Comparison of ENCODE assay signal across 1 cellular context in genomic region chrX:139931646-139932076, GRCh38.
TF ChIP-seq lines count a peak whose summit lies in the region.

No MANE protein-coding gene starts in this region.

TF ChIP-seq in SK-N-SH, 30 proteins besides CTCF, POLR2A, EP300 and RAD21 (continued from another document):
- no peak for TF ChIP-seq RXRA (IDR thresholded peaks at IDR 0.05; ENCODE audit: borderline replicate concordance, low read depth)
- TF ChIP-seq ZBTB33 (IDR thresholded peaks at IDR 0.05; ENCODE audit: borderline replicate concordance, low read depth), result no peak
- TF ChIP-seq RFX5 (IDR thresholded peaks at IDR 0.05; ENCODE audit: low read length), result no peak
- no peak for TF ChIP-seq PBX3 (IDR thresholded peaks at IDR 0.05)
- no peak for TF ChIP-seq USF2 (IDR thresholded peaks at IDR 0.05; ENCODE audit: borderline replicate concordance, low read depth, low read length)
- TF ChIP-seq SIN3A (IDR thresholded peaks at IDR 0.05; ENCODE audit: borderline replicate concordance, low read depth, low read length), result no peak
- TF ChIP-seq GATA2 (CRISPR knock-in tag; IDR thresholded peaks at IDR 0.05), result no peak
- TF ChIP-seq REST (IDR thresholded peaks at IDR 0.05; ENCODE audit: low read depth, low read length), result no peak
